In genomic region chr16:3009568-3010390, GRCh38 we compare ENCODE assay signal across 1 cellular context.
A peak's percentile ranks its signal among the peaks of the same experiment; 100 is the strongest.
TF ChIP-seq lines count a peak whose summit lies in the region.

No MANE protein-coding gene starts in this region.

TF ChIP-seq in WTC11, 78 proteins besides CTCF, POLR2A, EP300 and RAD21 (continued from another document):
- no peak for TF ChIP-seq ZNF671 (CRISPR knock-in tag; IDR thresholded peaks at IDR 0.05)
- peak; percentile 59; the same call in 1 of the 2 replicates for TF ChIP-seq TP53 (CRISPR knock-in tag; IDR thresholded peaks at IDR 0.05)
- TF ChIP-seq ZNF263 (CRISPR knock-in tag; IDR thresholded peaks at IDR 0.05; ENCODE audit: low read depth), result no peak
- TF ChIP-seq FOXJ3 (CRISPR knock-in tag; IDR thresholded peaks at IDR 0.05; ENCODE audit: borderline replicate concordance), result 0 out of 2 replicates have a peak, but pooled peaks have one; percentile 26
- no peak for TF ChIP-seq TCF7 (CRISPR knock-in tag; IDR thresholded peaks at IDR 0.05; ENCODE audit: low read depth)
- TF ChIP-seq MYBL2 (CRISPR knock-in tag; IDR thresholded peaks at IDR 0.05), result 0 out of 2 replicates have a peak, but pooled peaks have one; percentile 9
- 0 out of 2 replicates have a peak, but pooled peaks have one; percentile 53 for TF ChIP-seq E2F5 (CRISPR knock-in tag; IDR thresholded peaks at IDR 0.05)
- TF ChIP-seq FOXP4 (CRISPR knock-in tag; IDR thresholded peaks at IDR 0.05), result no peak
- TF ChIP-seq MAX (CRISPR knock-in tag; IDR thresholded peaks at IDR 0.05), result peak; percentile 64; the same call in 1 of the 2 replicates
- TF ChIP-seq FOXP1 (CRISPR knock-in tag; IDR thresholded peaks at IDR 0.05; ENCODE audit: borderline replicate concordance), result peak; percentile 34; the same call in 1 of the 2 replicates
- TF ChIP-seq GABPB1 (CRISPR knock-in tag; IDR thresholded peaks at IDR 0.05), result no peak
- TF ChIP-seq ZNF121 (CRISPR knock-in tag; IDR thresholded peaks at IDR 0.05), result 0 out of 2 replicates have a peak, but pooled peaks have one; percentile 25
- TF ChIP-seq CREM (CRISPR knock-in tag; IDR thresholded peaks at IDR 0.05), result 0 out of 2 replicates have a peak, but pooled peaks have one; percentile 56
